In the genomic region with DNA sequence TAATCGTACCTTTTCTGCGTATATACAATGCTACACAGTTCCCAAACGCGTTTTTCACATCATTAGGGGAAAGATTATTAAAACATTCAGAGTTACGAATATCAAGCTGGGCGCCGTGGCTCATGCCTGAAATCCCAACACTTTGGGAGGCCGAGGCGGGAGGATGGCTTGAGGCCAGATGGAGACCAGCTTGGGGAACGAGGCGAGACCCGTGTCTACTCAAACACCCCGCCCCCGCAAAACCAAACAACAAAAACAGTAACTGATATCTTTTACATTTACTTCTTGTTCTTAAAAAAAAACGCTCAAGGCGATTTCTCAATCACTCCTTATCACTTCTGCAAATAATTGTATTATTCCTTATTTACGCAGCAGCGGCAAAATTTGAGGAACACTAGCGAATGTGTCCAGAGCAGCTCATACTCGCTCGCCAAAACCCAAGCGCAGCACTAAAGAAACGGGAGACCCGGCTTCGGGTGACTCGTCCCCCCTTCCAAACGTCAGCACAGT, we compare ENCODE assay signal across 8 cellular contexts. TPM values are rescaled to one million over a fixed set of nuclear protein-coding genes. Genes with fewer than 3 reads are reported as not detected.
DNase-seq lines count a peak whose midpoint lies in the region; ATAC-seq, FAIRE-seq and TF ChIP-seq lines count a peak whose summit lies in the region.

No MANE protein-coding gene starts in this region.

- intact Hi-C loops in dendritic cell treated with granulocyte-macrophage colony-stimulating factor and Interleukin-4, amounts not matched to agents 40 ng/mL and 50 ng/mL, for 4 days (cut with micrococcal nuclease): loop anchor here (2.0 to 5.0 kb wide), 3 partner anchors 103 to 1413 kb away; partner anchors contain the start of genes NXPE3 and TBC1D23

- FAIRE-seq in A549 (lab: Jason Lieb, UNC): no peak

- TF ChIP-seq CTCF in A549 (IDR thresholded peaks at IDR 0.05): no peak

- no peak for TF ChIP-seq RAD21 in A549 (conservative IDR thresholded peaks at IDR 0.05 in 1 of 2, IDR thresholded peaks at IDR 0.05 in 1 of 2)

- peak overlapping the region; percentile 90 to 92 for H3K27ac ChIP-seq in A549

- 7% methylated on average over 23 of the region's 27 CpGs for WGBS in A549 (ENCODE audit: missing lambda C conversion rate)

- ATAC-seq in A549 (no peak), HG02610 (IDR thresholded peaks at IDR 0.05; ENCODE audit: unreplicated experiment) (no peak), HG03342 (IDR thresholded peaks at IDR 0.05; ENCODE audit: unreplicated experiment) (no peak), GM21825 (IDR thresholded peaks at IDR 0.05; ENCODE audit: unreplicated experiment) (no peak)

- TF ChIP-seq EP300 in A549 (IDR thresholded peaks at IDR 0.05): no peak

- peak overlapping the region; percentile 95 for H3K9ac ChIP-seq in mucosa of stomach (ENCODE audit: low read length)

- peak overlapping the region; percentile 74 for H3K4me2 ChIP-seq in A549

- H3K4me1 Mint-ChIP-seq in dendritic cell treated with granulocyte-macrophage colony-stimulating factor and Interleukin-4, amounts not matched to agents 40 ng/mL and 50 ng/mL, for 4 days (ENCODE audit: low read depth): peaks cover 36% of the 10 kb centered on the region

- POLR2A ChIA-PET in A549 (lab: Yijun Ruan, JAX): interaction anchor here (0.5 to 3.6 kb wide), 9 partner anchors 10 to 1274 kb away, joined by 3 to 62 read pairs (median 5); partner anchors contain the start of genes CEP97, LNP1, NXPE3 and PCNP

- H3K27me3 Mint-ChIP-seq in dendritic cell treated with granulocyte-macrophage colony-stimulating factor and Interleukin-4, amounts not matched to agents 40 ng/mL and 50 ng/mL, for 4 days: no peaks in the 10 kb centered on the region

- no peaks in the 10 kb centered on the region for H3K9me3 ChIP-seq in A549
- no peaks in the 10 kb centered on the region for H3K9me3 ChIP-seq in mucosa of stomach (ENCODE audit: control insufficient read depth, low read length)

- no peaks in the 10 kb centered on the region for H3K9me3 Mint-ChIP-seq in dendritic cell treated with granulocyte-macrophage colony-stimulating factor and Interleukin-4, amounts not matched to agents 40 ng/mL and 50 ng/mL, for 4 days

- H3K27me3 ChIP-seq in mucosa of stomach (ENCODE audit: control insufficient read depth, insufficient read depth, low read length): no peaks in the 10 kb centered on the region

- DNase-seq in A549 (ENCODE audit: low read depth in 1 of 2, low spot score in 1 of 2): no peak
- no peak for DNase-seq in Jurkat, Clone E6-1 (ENCODE audit: low read depth, low spot score)
- DNase-seq in COLO829 (ENCODE audit: low spot score): no peak

- H3K27ac Mint-ChIP-seq in dendritic cell treated with granulocyte-macrophage colony-stimulating factor and Interleukin-4, amounts not matched to agents 40 ng/mL and 50 ng/mL, for 4 days: peak overlapping the region; percentile 98

- H3K4me3 ChIP-seq in A549 (peak overlapping the region; percentile 95), mucosa of stomach (ENCODE audit: low read length) (peak overlapping the region; percentile 92)
- H3K4me3 ChIP-seq in Jurkat, Clone E6-1 (ENCODE audit: low read length): peak overlapping the region; percentile 93

- H3K36me3 Mint-ChIP-seq in dendritic cell treated with granulocyte-macrophage colony-stimulating factor and Interleukin-4, amounts not matched to agents 40 ng/mL and 50 ng/mL, for 4 days (ENCODE audit: low read depth): peaks cover 51% of the 10 kb centered on the region

- CTCF ChIA-PET in A549 (lab: Yijun Ruan, JAX): interaction anchor here (1.1 to 4.3 kb wide), 8 partner anchors 11 to 102 kb away, joined by 4 to 30 read pairs (median 6); partner anchors contain the start of genes PCNP and RPL24

- H3K4me1 ChIP-seq in A549 (peaks cover 22% of the 10 kb centered on the region), mucosa of stomach (ENCODE audit: control insufficient read depth, insufficient read depth, low read length) (peaks cover 21% of the 10 kb centered on the region)

- TF ChIP-seq POLR2A in A549 (IDR thresholded peaks at IDR 0.05; ENCODE audit: low read length): no peak

- peak overlapping the region; percentile 89 for H3K4me3 Mint-ChIP-seq in dendritic cell treated with granulocyte-macrophage colony-stimulating factor and Interleukin-4, amounts not matched to agents 40 ng/mL and 50 ng/mL, for 4 days

- no peaks in the 10 kb centered on the region for H3K36me3 ChIP-seq in mucosa of stomach (ENCODE audit: control insufficient read depth, insufficient read depth, low read length)

TF ChIP-seq in A549, 52 proteins besides CTCF, POLR2A, EP300 and RAD21:
- TF ChIP-seq BHLHE40 (IDR thresholded peaks at IDR 0.05; ENCODE audit: low read depth, low read length): 0 out of 2 replicates have a peak, but pooled peaks have one; percentile 50
- no peak for TF ChIP-seq FOSB (CRISPR knock-in tag; IDR thresholded peaks at IDR 0.05)
- no peak for TF ChIP-seq RFX5 (IDR thresholded peaks at IDR 0.05)
- no peak for TF ChIP-seq ZC3H11A (IDR thresholded peaks at IDR 0.05)
- TF ChIP-seq GATA3 (IDR thresholded peaks at IDR 0.05; ENCODE audit: borderline replicate concordance): no peak
- TF ChIP-seq REST (IDR thresholded peaks at IDR 0.05): no peak
- TF ChIP-seq NR3C1 (IDR thresholded peaks at IDR 0.05): no peak
- TF ChIP-seq CHD2 (IDR thresholded peaks at IDR 0.05; ENCODE audit: low read length, partially characterized antibody): no peak
- no peak for TF ChIP-seq CBX8 (IDR thresholded peaks at IDR 0.05)
- TF ChIP-seq PHF8 (IDR thresholded peaks at IDR 0.05; ENCODE audit: borderline replicate concordance, low read depth): peak; percentile 69; the same call in 1 of the 2 replicates
- no peak for TF ChIP-seq SREBF2 (IDR thresholded peaks at IDR 0.05)
- no peak for TF ChIP-seq HEYL (CRISPR knock-in tag; IDR thresholded peaks at IDR 0.05)
- no peak for TF ChIP-seq RCOR1 (IDR thresholded peaks at IDR 0.05; ENCODE audit: low read depth, low read length)
- no peak for TF ChIP-seq HDAC2 (IDR thresholded peaks at IDR 0.05)
- TF ChIP-seq, protein P1, sequence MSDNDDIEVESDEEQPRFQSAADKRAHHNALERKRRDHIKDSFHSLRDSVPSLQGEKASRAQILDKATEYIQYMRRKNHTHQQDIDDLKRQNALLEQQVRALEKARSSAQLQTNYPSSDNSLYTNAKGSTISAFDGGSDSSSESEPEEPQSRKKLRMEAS (IDR thresholded peaks at IDR 0.05): no peak
- TF ChIP-seq JUN (IDR thresholded peaks at IDR 0.05): 0 out of 5 replicates have a peak, but pooled peaks of 1 of the 2 experiments have one; percentile 8
- no peak for TF ChIP-seq ZFP36 (IDR thresholded peaks at IDR 0.05; ENCODE audit: borderline replicate concordance, partially characterized antibody)
- no peak for TF ChIP-seq FOXS1 (CRISPR knock-in tag; IDR thresholded peaks at IDR 0.05)

RNA-seq across cellular contexts. Expression of gene ZBTB11, which starts 1.2 kb away (rescaled TPM):
- 18.8 and 24.3 TPM in 2 replicates for polyA plus RNA-seq in A549 (2011; rRNA removed)
- 3.5 and 3.9 TPM in 2 replicates for polyA plus RNA-seq in A549 (2012; cell fraction: cytosol; rRNA removed)
- polyA plus RNA-seq in A549 (2012; cell fraction: nucleus; rRNA removed): 5.7 and 7.6 TPM in 2 replicates
- 11.3 to 12.0 TPM (median 11.6 TPM) in 3 replicates for polyA plus RNA-seq in A549 (2017; fragmentation: RNase III; extraction: RNeasy Plus Mini Kit Qiagen cat#74134 plus additional on column Dnase treatment)
- polyA minus RNA-seq in A549 (2011; rRNA and poly(A)+ RNA removed): 12.2 and 13.3 TPM in 2 replicates
- polyA plus RNA-seq in Jurkat, Clone E6-1 (2012; ENCODE audit: insufficient read depth, insufficient read length): 19.6 TPM

RNA-seq across cellular contexts. Expression of gene RPL24, which starts 10.8 kb away (rescaled TPM):
- 1,426 and 1,646 TPM in 2 replicates for polyA plus RNA-seq in A549 (2011; rRNA removed)
- polyA plus RNA-seq in A549 (2012; cell fraction: cytosol; rRNA removed): 1,239 and 1,439 TPM in 2 replicates
- 271 and 403 TPM in 2 replicates for polyA plus RNA-seq in A549 (2012; cell fraction: nucleus; rRNA removed)
- polyA plus RNA-seq in A549 (2017; fragmentation: RNase III; extraction: RNeasy Plus Mini Kit Qiagen cat#74134 plus additional on column Dnase treatment): 1,830 to 2,100 TPM (median 1,839 TPM) in 3 replicates
- 291 and 481 TPM in 2 replicates for polyA minus RNA-seq in A549 (2011; rRNA and poly(A)+ RNA removed)
- 3,087 TPM for polyA plus RNA-seq in Jurkat, Clone E6-1 (2012; ENCODE audit: insufficient read depth, insufficient read length)

RNA-seq across cellular contexts. Expression of gene CEP97, which starts 48.6 kb away (rescaled TPM):
- polyA plus RNA-seq in A549 (2011; rRNA removed): 4.0 and 6.7 TPM in 2 replicates
- polyA plus RNA-seq in A549 (2012; cell fraction: cytosol; rRNA removed): 0.74 and 1.0 TPM in 2 replicates
- 1.0 and 2.2 TPM in 2 replicates for polyA plus RNA-seq in A549 (2012; cell fraction: nucleus; rRNA removed)
- 4.6 to 5.2 TPM (median 5.1 TPM) in 3 replicates for polyA plus RNA-seq in A549 (2017; fragmentation: RNase III; extraction: RNeasy Plus Mini Kit Qiagen cat#74134 plus additional on column Dnase treatment)
- 5.8 TPM in 2 replicates for polyA minus RNA-seq in A549 (2011; rRNA and poly(A)+ RNA removed)
- polyA plus RNA-seq in Jurkat, Clone E6-1 (2012; ENCODE audit: insufficient read depth, insufficient read length): 10.9 TPM
